Comparison of ENCODE assay signal across 23 cellular contexts in genomic region chr4:186516287-186516686, GRCh38. TPM values are rescaled to one million over a fixed set of nuclear protein-coding genes. Genes with fewer than 3 reads are reported as not detected.
DNase-seq lines count a peak whose midpoint lies in the region; ATAC-seq, FAIRE-seq and TF ChIP-seq lines count a peak whose summit lies in the region.
"Had no signal": no experiment of that assay in that cellular context is flagged by ENCODE, and none has a peak within 500 bp of the region (broad histone marks: within the 10 kb centered on the region; RNA-seq: fewer than 3 reads in every experiment).

No MANE protein-coding gene starts in this region.

- H3K4me1 Mint-ChIP-seq in stimulated activated naive CD8-positive, alpha-beta T cell treated with anti-CD3 and anti-CD28 coated beads, Interleukin-15, amount 100 ng/mL, for 72 hours: no peaks in the 10 kb centered on the region
- H3K4me1 Mint-ChIP-seq in stimulated activated memory B cell treated with anti-CD40 and anti-IgM and Interleukin-4, amounts not matched to agents 10 μg/mL and 1 μg/mL and 100 μg/mL, for 72 hours: no peaks in the 10 kb centered on the region

- no peak for TF ChIP-seq CTCF in bronchial epithelial cell (IDR thresholded peaks at IDR 0.05; ENCODE audit: insufficient read depth, low read length, severe bottlenecking)

- no peak overlapping the region for H3K4me3 ChIP-seq in bronchial epithelial cell (ENCODE audit: low read depth, low read length)
- H3K4me3 ChIP-seq: BLaER1, GM12878 had no signal

- no peak for DNase-seq in stimulated activated naive CD8-positive, alpha-beta T cell treated with anti-CD3 and anti-CD28 coated beads, Interleukin-15, amount 100 ng/mL, for 72 hours
- no peak for DNase-seq in stimulated activated naive CD8-positive, alpha-beta T cell treated with anti-CD3 and anti-CD28 coated beads, Interleukin-15, Interleukin-2, amounts not matched to agents 100 U/mL and 50 U/mL, for 24 hours
- DNase-seq in bronchial epithelial cell (ENCODE audit: low read depth) (no peak), mesenteric fat pad (ENCODE audit: low spot score) (peak; percentile 28), NCI-H1092 (lab: John Stamatoyannopoulos, UW) (no peak), SHP77 treated with DMSO at 0.1 percent for 48 hours (lab: John Stamatoyannopoulos, UW) (no peak), C1 segment of cervical spinal cord (lab: John Stamatoyannopoulos, UW) (no peak)
- DNase-seq: ACHN; BE2C; Caco-2; Calu3; CD4-positive, alpha-beta T cell; CD8-positive, alpha-beta T cell; DMS79 treated with DMSO at 0.1 percent for 48 hours; GDM1 had no signal

- H3K36me3 ChIP-seq in bronchial epithelial cell (ENCODE audit: control insufficient read depth, insufficient read depth, low read length): no peaks in the 10 kb centered on the region
- H3K36me3 ChIP-seq: BE2C, BLaER1 had no signal

- H3K27me3 ChIP-seq in bronchial epithelial cell (ENCODE audit: control insufficient read depth, insufficient read depth, low read length): no peaks in the 10 kb centered on the region
- H3K27me3 ChIP-seq: BE2C, BLaER1 had no signal

- peaks cover 5 to 17% of the 10 kb centered on the region in 2 donors for H3K9me3 Mint-ChIP-seq in stimulated activated naive CD8-positive, alpha-beta T cell treated with anti-CD3 and anti-CD28 coated beads, Interleukin-15, amount 100 ng/mL, for 72 hours
- H3K9me3 Mint-ChIP-seq in stimulated activated memory B cell treated with anti-CD40 and anti-IgM and Interleukin-4, amounts not matched to agents 10 μg/mL and 1 μg/mL and 100 μg/mL, for 72 hours: peaks cover 7% of the 10 kb centered on the region
- H3K9me3 Mint-ChIP-seq: CD4-positive, alpha-beta T cell had no signal

- no peaks in the 10 kb centered on the region for H3K27me3 Mint-ChIP-seq in stimulated activated naive CD8-positive, alpha-beta T cell treated with anti-CD3 and anti-CD28 coated beads, Interleukin-15, amount 100 ng/mL, for 72 hours
- no peaks in the 10 kb centered on the region for H3K27me3 Mint-ChIP-seq in stimulated activated memory B cell treated with anti-CD40 and anti-IgM and Interleukin-4, amounts not matched to agents 10 μg/mL and 1 μg/mL and 100 μg/mL, for 72 hours
- H3K27me3 Mint-ChIP-seq: CD4-positive, alpha-beta T cell had no signal

- no peak overlapping the region for H3K4me3 Mint-ChIP-seq in stimulated activated naive CD8-positive, alpha-beta T cell treated with anti-CD3 and anti-CD28 coated beads, Interleukin-15, amount 100 ng/mL, for 72 hours
- no peak overlapping the region for H3K4me3 Mint-ChIP-seq in stimulated activated memory B cell treated with anti-CD40 and anti-IgM and Interleukin-4, amounts not matched to agents 10 μg/mL and 1 μg/mL and 100 μg/mL, for 72 hours
- H3K4me3 Mint-ChIP-seq: CD4-positive, alpha-beta T cell; CD8-positive, alpha-beta T cell had no signal

- peak; percentile 33 for ATAC-seq in stimulated activated naive CD8-positive, alpha-beta T cell treated with anti-CD3 and anti-CD28 coated beads, Interleukin-15, amount 100 ng/mL, for 72 hours
- no peak for ATAC-seq in stimulated activated naive CD8-positive, alpha-beta T cell treated with anti-CD3 and anti-CD28 coated beads, Interleukin-15, Interleukin-2, amounts not matched to agents 100 U/mL and 50 U/mL, for 24 hours
- peak; percentile 57 for ATAC-seq in stimulated activated memory B cell treated with anti-CD40 and anti-IgM and Interleukin-4, amounts not matched to agents 10 μg/mL and 1 μg/mL and 100 μg/mL, for 72 hours
- ATAC-seq: CD8-positive, alpha-beta T cell; GM12878 had no signal

- no peaks in the 10 kb centered on the region for H3K36me3 Mint-ChIP-seq in stimulated activated memory B cell treated with anti-CD40 and anti-IgM and Interleukin-4, amounts not matched to agents 10 μg/mL and 1 μg/mL and 100 μg/mL, for 72 hours
- H3K36me3 Mint-ChIP-seq: CD8-positive, alpha-beta T cell had no signal

- H3K27ac Mint-ChIP-seq in stimulated activated naive CD8-positive, alpha-beta T cell treated with anti-CD3 and anti-CD28 coated beads, Interleukin-15, amount 100 ng/mL, for 72 hours: no peak overlapping the region
- no peak overlapping the region for H3K27ac Mint-ChIP-seq in stimulated activated memory B cell treated with anti-CD40 and anti-IgM and Interleukin-4, amounts not matched to agents 10 μg/mL and 1 μg/mL and 100 μg/mL, for 72 hours
- H3K27ac Mint-ChIP-seq: CD4-positive, alpha-beta T cell; CD8-positive, alpha-beta T cell had no signal

- peak; percentile 40 for FAIRE-seq in bronchial epithelial cell (lab: Jason Lieb, UNC)
- FAIRE-seq: A204.1, D721Med, GM12878, GM12892, GM18507 had no signal

RNA-seq across cellular contexts. Expression of gene MTNR1A, which starts 39.1 kb away (rescaled TPM):
- total RNA-seq in bronchial epithelial cell: 0.26 and 0.38 TPM in 2 replicates
- not detected for total RNA-seq in mesenteric fat pad
- total RNA-seq: Caco-2; CD4-positive, alpha-beta T cell; CD8-positive, alpha-beta T cell; G401; GM12878 had no signal
